Comparison of ENCODE assay signal across 17 cellular contexts in the genomic region with DNA sequence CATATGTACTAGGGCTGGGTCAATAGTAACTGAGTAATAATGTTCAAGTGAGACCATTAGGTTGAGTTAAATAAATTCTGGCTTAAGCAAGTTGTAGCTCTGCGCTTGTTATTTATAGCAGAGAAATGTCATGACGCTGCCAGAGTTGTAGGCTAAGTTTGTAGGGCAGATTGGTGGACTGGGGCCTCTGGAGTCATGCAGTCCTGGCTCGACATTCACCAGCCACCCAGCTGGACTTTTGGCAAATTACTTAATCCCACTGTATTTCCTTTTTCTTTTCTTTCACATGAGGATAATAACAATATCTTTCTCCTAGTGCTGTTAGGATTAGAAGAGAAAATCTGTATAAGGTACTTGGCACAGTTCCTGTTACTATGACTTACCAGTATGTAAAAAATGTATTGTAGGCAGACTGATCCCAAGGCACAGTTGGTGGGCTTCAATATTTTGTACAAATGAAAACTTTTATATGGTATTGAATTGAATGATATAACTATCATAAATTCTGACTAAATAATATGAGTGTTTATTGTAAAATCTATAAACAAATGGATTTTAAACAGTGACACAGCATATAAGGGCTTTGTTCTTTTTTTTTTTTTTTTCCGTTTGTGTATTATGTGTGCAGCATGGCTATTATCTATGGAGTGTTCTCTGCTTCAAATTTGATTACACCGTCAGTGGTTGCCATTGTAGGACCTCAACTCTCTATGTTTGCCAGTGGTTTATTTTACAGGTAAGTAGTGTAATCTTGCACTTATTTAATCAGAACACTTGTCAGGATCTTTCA. TPM values are rescaled to one million over a fixed set of nuclear protein-coding genes. Genes with fewer than 3 reads are reported as not detected.
DNase-seq lines count a peak whose midpoint lies in the region; ATAC-seq and TF ChIP-seq lines count a peak whose summit lies in the region.
"Had no signal": no experiment of that assay in that cellular context is flagged by ENCODE, and none has a peak within 500 bp of the region (broad histone marks: within the 10 kb centered on the region; RNA-seq: fewer than 3 reads in every experiment).

No MANE protein-coding gene starts in this region.

- H3K4me3 ChIP-seq in esophagus muscularis mucosa: peak overlapping the region in 2 of 4 donors; percentile 1 to 4
- H3K4me3 ChIP-seq in osteoblast (ENCODE audit: insufficient read depth, low read length): no peak overlapping the region
- H3K4me3 ChIP-seq: SJCRH30 had no signal

- H3K4me1 ChIP-seq in esophagus muscularis mucosa (peaks cover 14 to 40% (median 38%) of the 10 kb centered on the region in 4 donors), osteoblast (ENCODE audit: insufficient read depth, low read length) (peaks cover 13% of the 10 kb centered on the region)

- TF ChIP-seq POLR2A in esophagus muscularis mucosa (IDR thresholded peaks at IDR 0.05; ENCODE audit: low read depth): no peak

- no peak overlapping the region for H2AFZ ChIP-seq in osteoblast (ENCODE audit: low read length)

- H3K27me3 ChIP-seq in esophagus muscularis mucosa (no peaks in the 10 kb centered on the region), osteoblast (ENCODE audit: insufficient read depth, low read length) (no peaks in the 10 kb centered on the region)
- H3K27me3 ChIP-seq: neutrophil, SJCRH30 had no signal

- H3K27ac ChIP-seq in esophagus muscularis mucosa (replicated peaks in 1 of 4) (peak overlapping the region; percentile 69 to 100 (median 99)), osteoblast (ENCODE audit: low read depth, low read length) (no peak overlapping the region)
- H3K27ac ChIP-seq: neutrophil, SJCRH30, WERI-Rb-1 had no signal

- peak; percentile 57 for DNase-seq in AG08396 (ENCODE audit: low spot score)
- peak; percentile 70 for DNase-seq in NCI-H1436 treated with DMSO at 0.1 percent for 48 hours (lab: John Stamatoyannopoulos, UW)
- no peak for DNase-seq in esophagus muscularis mucosa (ENCODE audit: extremely low spot score)
- DNase-seq in osteoblast (ENCODE audit: insufficient read length, low spot score, missing footprints): peak; percentile 21
- DNase-seq in kidney glomerular epithelial cell (lab: John Stamatoyannopoulos, UW): no peak
- DNase-seq in SW 1271 (lab: John Stamatoyannopoulos, UW): no peak
- DNase-seq in GF-D8 (lab: John Stamatoyannopoulos, UW): no peak
- DNase-seq: activated CD8-positive, alpha-beta memory T cell treated with anti-CD3 and anti-CD28 coated beads, Interleukin-2, amount 10 ng/mL, durations not matched to agents 7 days and 5 days; dermis blood vessel endothelial cell; EL; MV-4-11; NCI-H526; WERI-Rb-1 had no signal

- peaks cover 40% of the 10 kb centered on the region for H3K79me2 ChIP-seq in osteoblast (ENCODE audit: insufficient read depth, low read length)

- peaks cover 8% of the 10 kb centered on the region for H4K20me1 ChIP-seq in osteoblast (ENCODE audit: insufficient read depth, low read length)

- no peak for TF ChIP-seq EP300 in esophagus muscularis mucosa (IDR thresholded peaks at IDR 0.05)

- no peak for TF ChIP-seq CTCF in esophagus muscularis mucosa (IDR thresholded peaks at IDR 0.05)
- no peak for TF ChIP-seq CTCF in osteoblast (IDR thresholded peaks at IDR 0.05; ENCODE audit: extremely low read depth, low read depth, low read length)

- ATAC-seq in GM18868 (IDR thresholded peaks at IDR 0.05; ENCODE audit: unreplicated experiment): no peak
- ATAC-seq: activated CD8-positive, alpha-beta memory T cell treated with anti-CD3 and anti-CD28 coated beads, Interleukin-2, amount 10 ng/mL, durations not matched to agents 7 days and 5 days; left lobe of liver had no signal

- peak overlapping the region; percentile 37 for H3K4me2 ChIP-seq in osteoblast (ENCODE audit: insufficient read depth, low read length)

- intact Hi-C loops in esophagus muscularis mucosa (cut with DNase I): no loop called here

- 31% methylated on average over 5 of the region's 5 CpGs for WGBS in esophagus muscularis mucosa

- no peaks in the 10 kb centered on the region for H3K9me3 ChIP-seq in esophagus muscularis mucosa
- H3K9me3 ChIP-seq in osteoblast (ENCODE audit: low read depth, low read length): no peaks in the 10 kb centered on the region
- H3K9me3 ChIP-seq: neutrophil, SJCRH30 had no signal

- H3K36me3 ChIP-seq in esophagus muscularis mucosa (peaks cover 8 to 52% (median 36%) of the 10 kb centered on the region in 4 donors), osteoblast (ENCODE audit: insufficient read depth, low read length) (peaks cover 29% of the 10 kb centered on the region)

RNA-seq across cellular contexts. Expression of a gene that starts 2.6 kb away (rescaled TPM):
- total RNA-seq in esophagus muscularis mucosa (10 to 100 TPM; 17.1 to 22.4 (median 18.8) TPM), osteoblast (42.0 and 45.4 TPM in 2 replicates)

RNA-seq across cellular contexts. Expression of a gene that starts 3.4 kb away (rescaled TPM):
- total RNA-seq in esophagus muscularis mucosa: 100 to 1,000 TPM; 133 to 173 (median 157) TPM
- total RNA-seq in osteoblast: 88.7 and 102 TPM in 2 replicates

RNA-seq across cellular contexts. Expression of a gene that starts 13.9 kb away (rescaled TPM):
- total RNA-seq in esophagus muscularis mucosa: 10 to 100 TPM; 18.3 to 29.7 (median 23.0) TPM
- total RNA-seq in osteoblast: 25.7 and 28.6 TPM in 2 replicates

RNA-seq across cellular contexts. Expression of a gene that starts 14.1 kb away (rescaled TPM):
- total RNA-seq in esophagus muscularis mucosa: 10 to 100 TPM; 29.5 to 54.5 (median 49.5) TPM
- 18.8 and 21.5 TPM in 2 replicates for total RNA-seq in osteoblast

RNA-seq across cellular contexts. Expression of a gene that starts 29.8 kb away (rescaled TPM):
- total RNA-seq in esophagus muscularis mucosa: 100 to 1,000 TPM; 405 to 422 (median 411) TPM
- total RNA-seq in osteoblast: 352 and 388 TPM in 2 replicates

Comparison
In these comparisons a context has a peak if more than half of its experiments do, and no peak if none do; other contexts are left out.
1. DNase-seq: peak in AG08396 (single experiment), NCI-H1436 treated with DMSO at 0.1 percent for 48 hours (single experiment) and osteoblast (single experiment); none in esophagus muscularis mucosa (single experiment), kidney glomerular epithelial cell (single experiment), SW 1271 (0 of 2) and GF-D8 (single experiment).